Comparison of ENCODE assay signal across 27 cellular contexts in genomic region chr3:35409991-35410390, GRCh38.
"Had no signal": no experiment of that assay in that cellular context is flagged by ENCODE, and none has a peak within 500 bp of the region (broad histone marks: within the 10 kb centered on the region; RNA-seq: fewer than 3 reads in every experiment).

No MANE protein-coding gene starts in this region.

- H3K36me3 ChIP-seq: adrenal gland, colonic mucosa, esophagus muscularis mucosa, gastroesophageal sphincter had no signal

- H3K27ac ChIP-seq: adrenal gland, body of pancreas, colonic mucosa, esophagus muscularis mucosa, foreskin keratinocyte, gastroesophageal sphincter had no signal

- H3K4me3 ChIP-seq: adrenal gland, body of pancreas, colonic mucosa, esophagus muscularis mucosa, gastroesophageal sphincter had no signal

- DNase-seq: activated CD4-positive, alpha-beta memory T cell treated with anti-CD3 and anti-CD28 coated beads for 36 hours; activated CD4-positive, alpha-beta T cell treated with anti-CD3 and anti-CD28 coated beads for 36 hours; activated CD4-positive, alpha-beta T cell treated with anti-CD3 and anti-CD28 coated beads, Interleukin-2, amount 10 ng/mL, durations not matched to agents 24 days and 14 days; activated CD4-positive, CD25-positive, alpha-beta regulatory T cell; activated CD4-positive, CD25-positive, alpha-beta regulatory T cell treated with anti-CD3 and anti-CD28 coated beads, Interleukin-2, amount 50 U/mL, for 72 hours; activated CD8-positive, alpha-beta memory T cell treated with anti-CD3 and anti-CD28 coated beads, Interleukin-2, amount 10 ng/mL, durations not matched to agents 7 days and 5 days; activated CD8-positive, alpha-beta memory T cell treated with anti-CD3 and anti-CD28 coated beads, Interleukin-2, amount 50 U/mL, for 4 hours; activated CD8-positive, alpha-beta T cell treated with anti-CD3 and anti-CD28 coated beads, Interleukin-2, amount 10 ng/mL, durations not matched to agents 7 days and 5 days; activated effector memory CD4-positive, alpha-beta T cell treated with anti-CD3 and anti-CD28 coated beads, Interleukin-2, amount 50 U/mL, for 16 hours; activated naive CD4-positive, alpha-beta T cell treated with anti-CD3 and anti-CD28 coated beads for 36 hours; activated naive CD8-positive, alpha-beta T cell treated with anti-CD3 and anti-CD28 coated beads for 36 hours; activated naive CD8-positive, alpha-beta T cell treated with anti-CD3 and anti-CD28 coated beads, Interleukin-2, amount 50 U/mL, for 24 hours; activated T-cell treated with anti-CD3 and anti-CD28 coated beads, Interleukin-2, amount 50 U/mL, for 1 hour; activated T-cell treated with anti-CD3 and anti-CD28 coated beads, Interleukin-2, amount 50 U/mL, for 48 hours; adrenal gland; amygdala; aorta; body of pancreas; caudate nucleus; colonic mucosa; effector memory CD4-positive, alpha-beta T cell; endodermal cell; erythroblast; foreskin keratinocyte; T-helper 2 cell had no signal

- H3K27me3 ChIP-seq: adrenal gland, body of pancreas, colonic mucosa, esophagus muscularis mucosa, foreskin keratinocyte, gastroesophageal sphincter had no signal

- H3K9me3 ChIP-seq: adrenal gland, body of pancreas, colonic mucosa, esophagus muscularis mucosa, gastroesophageal sphincter had no signal

- H3K4me1 ChIP-seq: adrenal gland, body of pancreas, colonic mucosa, esophagus muscularis mucosa, foreskin keratinocyte, gastroesophageal sphincter had no signal

- ATAC-seq: activated CD4-positive, alpha-beta T cell treated with anti-CD3 and anti-CD28 coated beads for 36 hours; activated CD8-positive, alpha-beta memory T cell treated with anti-CD3 and anti-CD28 coated beads, Interleukin-2, amount 10 ng/mL, durations not matched to agents 7 days and 5 days; activated CD8-positive, alpha-beta T cell treated with anti-CD3 and anti-CD28 coated beads, Interleukin-2, amount 10 ng/mL, durations not matched to agents 7 days and 5 days; activated naive CD8-positive, alpha-beta T cell treated with anti-CD3 and anti-CD28 coated beads, Interleukin-2, amount 50 U/mL, for 24 hours; body of pancreas; foreskin keratinocyte; gastroesophageal sphincter had no signal
